ENCODE assay signal across 8 cellular contexts in genomic region chr20:3470208-3470626, GRCh38. TPM values are rescaled to one million over a fixed set of nuclear protein-coding genes. Genes with fewer than 3 reads are reported as not detected.
DNase-seq lines count a peak whose midpoint lies in the region; ATAC-seq and TF ChIP-seq lines count a peak whose summit lies in the region.

No MANE protein-coding gene starts in this region.

- H3K27ac Mint-ChIP-seq in T-helper 1 cell treated with Interleukin-12 subunit alpha and Interleukin-12 subunit beta and Interleukin-4 antibody, amounts not matched to agents 30 μg/mL and 1 μg/mL, for 36 hours: peak overlapping the region; percentile 38

- H3K27ac ChIP-seq in adrenal gland (peak overlapping the region; percentile 62 to 93 (median 82)), layer of hippocampus (ENCODE audit: low read depth, low read length) (peak overlapping the region; percentile 72), suprapubic skin (peak overlapping the region; percentile 83)

- intact Hi-C loops in adrenal gland (cut with DNase I): no loop called here

- DNase-seq in T-helper 1 cell (no peak), adrenal gland (peak in 2 of 7 donors; percentile 25 to 74), suprapubic skin (ENCODE audit: low spot score in 2 of 2) (no peak), NCI-H1048 (lab: John Stamatoyannopoulos, UW) (no peak), HPDE6-E6E7 (ENCODE audit: extremely low spot score) (no peak)

- H3K9me3 ChIP-seq in adrenal gland (replicated peaks in 1 of 3) (no peaks in the 10 kb centered on the region), suprapubic skin (no peaks in the 10 kb centered on the region)

- no peak for TF ChIP-seq CTCF in adrenal gland (IDR thresholded peaks at IDR 0.05)
- no peak for TF ChIP-seq CTCF in suprapubic skin (IDR thresholded peaks at IDR 0.05)

- H3K4me1 Mint-ChIP-seq in T-helper 1 cell treated with Interleukin-12 subunit alpha and Interleukin-12 subunit beta and Interleukin-4 antibody, amounts not matched to agents 30 μg/mL and 1 μg/mL, for 36 hours (ENCODE audit: low read depth): peaks cover 26% of the 10 kb centered on the region

- H3K36me3 Mint-ChIP-seq in T-helper 1 cell treated with Interleukin-12 subunit alpha and Interleukin-12 subunit beta and Interleukin-4 antibody, amounts not matched to agents 30 μg/mL and 1 μg/mL, for 36 hours (ENCODE audit: low read depth): peaks cover 2% of the 10 kb centered on the region

- 26 to 43% (median 31%) methylated on average over 13 of the region's 13 CpGs for whole genome bisulfite sequencing in adrenal gland, 4 donors
- WGBS in suprapubic skin: 50% methylated on average over 13 of the region's 13 CpGs

- H3K27me3 Mint-ChIP-seq in T-helper 1 cell treated with Interleukin-12 subunit alpha and Interleukin-12 subunit beta and Interleukin-4 antibody, amounts not matched to agents 30 μg/mL and 1 μg/mL, for 36 hours (ENCODE audit: low read depth): peaks cover 19% of the 10 kb centered on the region

- H3K9me3 Mint-ChIP-seq in T-helper 1 cell treated with Interleukin-12 subunit alpha and Interleukin-12 subunit beta and Interleukin-4 antibody, amounts not matched to agents 30 μg/mL and 1 μg/mL, for 36 hours: no peaks in the 10 kb centered on the region

- peaks cover 21 to 25% of the 10 kb centered on the region in 2 donors for H3K4me1 ChIP-seq in adrenal gland (replicated peaks in 1 of 2)
- peaks cover 30% of the 10 kb centered on the region for H3K4me1 ChIP-seq in suprapubic skin

- no peak for ATAC-seq in HG03280 (IDR thresholded peaks at IDR 0.05; ENCODE audit: unreplicated experiment)

- no peak for TF ChIP-seq EP300 in suprapubic skin (IDR thresholded peaks at IDR 0.05)

- no peaks in the 10 kb centered on the region for H3K36me3 ChIP-seq in adrenal gland (replicated peaks in 1 of 2)
- no peaks in the 10 kb centered on the region for H3K36me3 ChIP-seq in suprapubic skin

- TF ChIP-seq POLR2A in adrenal gland (IDR thresholded peaks at IDR 0.05) (no peak), suprapubic skin (IDR thresholded peaks at IDR 0.05) (no peak)

- peak overlapping the region; percentile 82 to 92 (median 86) for H3K4me3 ChIP-seq in adrenal gland
- peak overlapping the region; percentile 92 for H3K4me3 ChIP-seq in suprapubic skin

- H3K4me3 Mint-ChIP-seq in T-helper 1 cell treated with Interleukin-12 subunit alpha and Interleukin-12 subunit beta and Interleukin-4 antibody, amounts not matched to agents 30 μg/mL and 1 μg/mL, for 36 hours: peak overlapping the region; percentile 85

- no peaks in the 10 kb centered on the region for H3K27me3 ChIP-seq in adrenal gland
- no peaks in the 10 kb centered on the region for H3K27me3 ChIP-seq in layer of hippocampus (ENCODE audit: control insufficient read depth, insufficient read depth, low read length)
- H3K27me3 ChIP-seq in suprapubic skin: no peaks in the 10 kb centered on the region

RNA-seq across cellular contexts. Expression of gene ATRN, which starts 0.6 kb away (rescaled TPM):
- total RNA-seq in adrenal gland (10 to 100 TPM; 42.5 to 74.8 (median 56.2) TPM), suprapubic skin (10 to 100 TPM; 23.3 to 39.1 (median 28.3) TPM)
- polyA plus RNA-seq in adrenal gland: 10 to 100 TPM in 1 of 3 donors, 1 to 10 TPM in 2; 6.2 to 81.1 (median 6.4) TPM
